ENCODE assay signal across 8 cellular contexts in the genomic region with DNA sequence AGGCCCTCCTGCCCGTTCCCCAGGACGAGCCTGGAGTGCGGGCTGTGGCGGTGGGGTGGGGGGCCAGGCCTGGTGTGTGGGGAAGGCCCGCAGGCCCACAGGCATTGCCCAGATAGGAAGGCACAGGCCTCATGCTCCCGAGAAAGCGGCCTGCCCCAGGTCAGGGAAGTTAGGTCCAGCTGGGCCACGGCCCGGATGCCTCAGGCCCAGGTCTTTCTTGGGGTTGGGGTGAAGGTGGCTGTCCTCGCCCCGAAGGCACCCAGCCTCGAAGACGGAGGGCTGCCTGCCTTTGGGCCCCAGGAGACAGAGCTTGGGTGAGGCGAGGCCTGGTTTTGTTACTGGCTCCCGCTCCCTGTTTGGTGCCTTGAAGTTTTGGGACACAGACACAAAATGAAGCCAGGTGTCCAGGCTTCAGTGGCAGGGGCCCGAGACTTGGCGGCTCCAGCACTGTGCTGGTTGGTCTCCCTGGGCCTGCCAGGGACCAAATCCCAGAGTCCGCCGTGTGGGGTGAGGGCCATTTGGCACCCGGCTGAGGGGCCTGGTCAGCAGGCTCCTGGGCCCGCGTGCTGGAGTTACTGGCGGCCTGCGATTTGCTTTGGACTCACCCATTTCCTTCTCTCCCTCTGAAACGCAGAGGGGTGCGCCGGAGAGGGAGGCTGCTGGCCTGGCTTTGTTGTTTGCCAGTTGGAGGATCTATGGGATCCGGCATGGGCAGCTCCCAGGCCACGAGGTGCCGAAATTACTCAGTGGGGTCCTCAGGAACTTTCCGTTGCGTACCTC. TPM values are rescaled to one million over a fixed set of nuclear protein-coding genes. Genes with fewer than 3 reads are reported as not detected.
DNase-seq lines count a peak whose midpoint lies in the region; ATAC-seq and TF ChIP-seq lines count a peak whose summit lies in the region.

No MANE protein-coding gene starts in this region.

- H3K4me1 Mint-ChIP-seq in Caco-2 (ENCODE audit: low read depth, unreplicated experiment) (peaks cover 9% of the 10 kb centered on the region), memory B cell (peaks cover 34% of the 10 kb centered on the region)

- POLR2A ChIA-PET in Caco-2 (lab: Charles Lee) (no interaction called here), PC-3 (lab: Charles Lee; ENCODE audit: unreplicated experiment) (interaction anchor here (0.7 to 1.6 kb wide), 3 partner anchors 11 to 31 kb away, joined by 3 to 10 read pairs (median 3); no protein-coding TSS in a partner anchor)

- H3K79me2 ChIP-seq in PC-3 (ENCODE audit: low read length), result peaks cover 71% of the 10 kb centered on the region

- no peaks in the 10 kb centered on the region for H3K9me3 ChIP-seq in Caco-2
- no peaks in the 10 kb centered on the region for H3K9me3 ChIP-seq in PC-3 (ENCODE audit: low read length)
- H3K9me3 ChIP-seq in upper lobe of right lung, result no peaks in the 10 kb centered on the region

- peaks cover 63% of the 10 kb centered on the region for H4K20me1 ChIP-seq in PC-3 (ENCODE audit: low read length)

- no peak overlapping the region for H2AFZ ChIP-seq in PC-3 (ENCODE audit: low read length)

- no peak for TF ChIP-seq CTCF in Caco-2 (IDR thresholded peaks at IDR 0.05; ENCODE audit: insufficient read depth in 1 of 2, low read depth in 1 of 2, low read length in 1 of 2, severe bottlenecking in 1 of 2, unreplicated experiment in 1 of 2)
- TF ChIP-seq CTCF in PC-3 (conservative IDR thresholded peaks at IDR 0.05; ENCODE audit: low read depth, low read length), result no peak
- TF ChIP-seq CTCF in coronary artery (IDR thresholded peaks at IDR 0.05), result no peak
- TF ChIP-seq CTCF in upper lobe of right lung (IDR thresholded peaks at IDR 0.05), result no peak

- H3K4me3 ChIP-seq in Caco-2 (ENCODE audit: low read depth, low read length) (peak overlapping the region; percentile 86), PC-3 (ENCODE audit: low read length) (peak overlapping the region; percentile 80), coronary artery (peak overlapping the region; percentile 96), upper lobe of right lung (peak overlapping the region; percentile 80)

- H3K36me3 ChIP-seq in Caco-2 (ENCODE audit: control insufficient read depth, insufficient read depth, low read length) (no peaks in the 10 kb centered on the region), PC-3 (ENCODE audit: low read depth, low read length) (no peaks in the 10 kb centered on the region), upper lobe of right lung (no peaks in the 10 kb centered on the region)

- H3K36me3 Mint-ChIP-seq in Caco-2 (ENCODE audit: insufficient read depth, unreplicated experiment), result peaks cover 10% of the 10 kb centered on the region
- no peaks in the 10 kb centered on the region for H3K36me3 Mint-ChIP-seq in memory B cell

- BruUV-seq in Caco-2 (replicated peaks; lab: Mats Ljungman, UMichigan) (TSS peak; percentile 32), PC-3 (replicated peaks; lab: Mats Ljungman, UMichigan) (no TSS peak)

- H3K4me2 ChIP-seq in PC-3 (ENCODE audit: low read length), result peak overlapping the region; percentile 96

- H3K9me2 ChIP-seq in PC-3 (replicated peaks; ENCODE audit: low read length), result no peaks in the 10 kb centered on the region

- H3K4me1 ChIP-seq in Caco-2 (no peaks in the 10 kb centered on the region), PC-3 (ENCODE audit: insufficient read depth, low read length) (peaks cover 37% of the 10 kb centered on the region), upper lobe of right lung (peaks cover 39% of the 10 kb centered on the region)

- CTCF ChIA-PET in Caco-2 (lab: Charles Lee), result no interaction called here
- CTCF ChIA-PET in PC-3 (lab: Charles Lee), result interaction anchor here (1.0 kb wide), 1 partner anchor 152 kb away, joined by 5 read pairs; no protein-coding TSS in a partner anchor

- no peaks in the 10 kb centered on the region for H3K27me3 Mint-ChIP-seq in Caco-2 (ENCODE audit: insufficient read depth, unreplicated experiment)
- H3K27me3 Mint-ChIP-seq in memory B cell, result no peaks in the 10 kb centered on the region

- H3K27ac Mint-ChIP-seq in Caco-2 (ENCODE audit: unreplicated experiment) (no peak overlapping the region), memory B cell (peak overlapping the region; percentile 73)

- H3K9me3 Mint-ChIP-seq in Caco-2 (ENCODE audit: unreplicated experiment) (no peaks in the 10 kb centered on the region), memory B cell (no peaks in the 10 kb centered on the region)

- ATAC-seq in PC-3 (peak; percentile 2), memory B cell (ENCODE audit: low read depth) (no peak), upper lobe of right lung (no peak)

- H3K4me3 Mint-ChIP-seq in Caco-2 (ENCODE audit: unreplicated experiment) (peak overlapping the region; percentile 83), memory B cell (peak overlapping the region; percentile 90)

- peak overlapping the region; percentile 82 for H3K9ac ChIP-seq in PC-3 (ENCODE audit: low read length)

- H3K27me3 ChIP-seq in Caco-2 (replicated peaks; ENCODE audit: control insufficient read depth, insufficient read depth, low read length), result no peaks in the 10 kb centered on the region
- no peaks in the 10 kb centered on the region for H3K27me3 ChIP-seq in PC-3 (ENCODE audit: low read length)
- H3K27me3 ChIP-seq in upper lobe of right lung, result no peaks in the 10 kb centered on the region

- intact Hi-C loops in Caco-2 (cut with micrococcal nuclease; ENCODE audit: unreplicated experiment) (loop anchor here (10.0 kb wide), 1 partner anchor 85 kb away; no protein-coding TSS in a partner anchor), PC-3 (cut with micrococcal nuclease) (loop anchor here (5.0 kb wide), 1 partner anchor 33 kb away; no protein-coding TSS in a partner anchor), upper lobe of right lung (cut with DNase I) (no loop called here)

- DNase-seq in Caco-2 (no peak), PC-3 (peak; percentile 52), coronary artery (ENCODE audit: low spot score) (peak; percentile 79), memory B cell (ENCODE audit: low spot score in 2 of 2) (no peak), upper lobe of right lung (peak; percentile 74), NCI-H2227 treated with DMSO at 0.1 percent for 48 hours (lab: John Stamatoyannopoulos, UW) (no peak), DMS79 treated with DMSO at 0.1 percent for 48 hours (lab: John Stamatoyannopoulos, UW) (no peak)
- DNase-seq in stimulated activated CD4-positive, alpha-beta T cell treated with anti-CD3 and anti-CD28 coated beads, Interleukin-2, amount 100 ng/mL, for 48 hours, result no peak

- H3K27ac ChIP-seq in PC-3 (ENCODE audit: low read length) (peak overlapping the region; percentile 15), coronary artery (peak overlapping the region; percentile 79 to 100), upper lobe of right lung (peak overlapping the region; percentile 87)

- no peaks in the 10 kb centered on the region for H3F3A ChIP-seq in PC-3 (ENCODE audit: low read length, unreplicated experiment)

RNA-seq across cellular contexts. Expression of a gene that starts 2.0 kb away (rescaled TPM):
- total RNA-seq in Caco-2 (2022), result 38.2 and 39.8 TPM in 2 replicates
- 28.3 and 61.7 TPM in 2 replicates for total RNA-seq in PC-3 (2014; rRNA removed)
- 89.6 TPM for total RNA-seq in upper lobe of right lung

RNA-seq across cellular contexts. Expression of a gene that starts 35.5 kb away (rescaled TPM):
- 62.5 and 72.4 TPM in 2 replicates for total RNA-seq in Caco-2 (2022)
- 114 and 148 TPM in 2 replicates for total RNA-seq in PC-3 (2014; rRNA removed)
- 55.3 TPM for total RNA-seq in upper lobe of right lung

Comparison
In these comparisons a context has a peak if more than half of its experiments do, and no peak if none do; other contexts are left out.
1. DNase-seq: peak in PC-3 (single experiment), coronary artery (single experiment) and upper lobe of right lung (single experiment); none in Caco-2 (0 of 2), memory B cell (0 of 2), NCI-H2227 treated with DMSO at 0.1 percent for 48 hours (single experiment), stimulated activated CD4-positive, alpha-beta T cell treated with anti-CD3 and anti-CD28 coated beads, Interleukin-2, amount 100 ng/mL, for 48 hours (0 of 2) and DMS79 treated with DMSO at 0.1 percent for 48 hours (single experiment).
2. H3K27ac ChIP-seq: peak in every context shown above with its lines; median percentile 90 in coronary artery; 87 in upper lobe of right lung; 15 in PC-3.
3. Peak in every context shown above with its lines, with median percentiles within 50 percentile points of each other: H3K4me3 ChIP-seq.